ENCODE assay signal across 22 cellular contexts in genomic region chr2:47127862-47128543, GRCh38. TPM values are rescaled to one million over a fixed set of nuclear protein-coding genes. Genes with fewer than 3 reads are reported as not detected.
DNase-seq lines count a peak whose midpoint lies in the region; ATAC-seq, FAIRE-seq and TF ChIP-seq lines count a peak whose summit lies in the region.
"Had no signal": no experiment of that assay in that cellular context is flagged by ENCODE, and none has a peak within 500 bp of the region (broad histone marks: within the 10 kb centered on the region; RNA-seq: fewer than 3 reads in every experiment).

No MANE protein-coding gene starts in this region.

- TF ChIP-seq EP300 in GM12878 (IDR thresholded peaks at IDR 0.05; ENCODE audit: borderline replicate concordance in 1 of 2, control insufficient read depth in 1 of 2, low read depth in 2 of 2, low read length in 2 of 2) = no peak

- TF ChIP-seq POLR2A in HCT116 (IDR thresholded peaks at IDR 0.05; ENCODE audit: borderline replicate concordance, extremely low read depth, insufficient read depth, insufficient read length) (no peak), GM12878 (IDR thresholded peaks at IDR 0.05; ENCODE audit: low read depth, low read length) (no peak), right lobe of liver (IDR thresholded peaks at IDR 0.05) (no peak)

- H3K27me3 ChIP-seq in DND-41 (ENCODE audit: insufficient read depth, low read length, poor library complexity) (no peaks in the 10 kb centered on the region), HCT116 (ENCODE audit: insufficient read depth, low read length) (no peaks in the 10 kb centered on the region), GM12878 (replicated peaks in 1 of 2; ENCODE audit: control insufficient read depth in 2 of 2, insufficient read depth in 2 of 2, low read length in 1 of 2) (no peaks in the 10 kb centered on the region), right lobe of liver (no peaks in the 10 kb centered on the region), pancreas (no peaks in the 10 kb centered on the region)
- H3K27me3 ChIP-seq: adrenal gland, tibial nerve had no signal

- H3K9ac ChIP-seq in DND-41 (ENCODE audit: low read depth, low read length) (no peak overlapping the region), HCT116 (ENCODE audit: low read length) (no peak overlapping the region), GM12878 (ENCODE audit: control insufficient read depth, insufficient read depth, low read length) (no peak overlapping the region)

- H4K20me1 ChIP-seq in DND-41 (ENCODE audit: insufficient read depth, low read length) (no peaks in the 10 kb centered on the region), HCT116 (ENCODE audit: insufficient read depth) (no peaks in the 10 kb centered on the region), GM12878 (ENCODE audit: control insufficient read depth, insufficient read depth) (no peaks in the 10 kb centered on the region)

- H3K9me3 ChIP-seq in DND-41 (ENCODE audit: insufficient read depth, low read length, severe bottlenecking) (no peaks in the 10 kb centered on the region), HCT116 (ENCODE audit: control insufficient read depth in 1 of 2, insufficient read depth in 1 of 2, low read depth in 1 of 2, low read length in 2 of 2) (no peaks in the 10 kb centered on the region), GM12878 (replicated peaks; ENCODE audit: control insufficient read depth, insufficient read depth, low read length) (no peaks in the 10 kb centered on the region; the same call in 2 of the 3 replicates), right lobe of liver (no peaks in the 10 kb centered on the region), pancreas (no peaks in the 10 kb centered on the region)
- H3K9me3 ChIP-seq: adrenal gland had no signal

- H2AFZ ChIP-seq in DND-41 (ENCODE audit: low read depth, low read length) (no peak overlapping the region), HCT116 (ENCODE audit: low read depth, low read length, poor library complexity, severe bottlenecking) (no peak overlapping the region), GM12878 (ENCODE audit: control insufficient read depth, low read depth, low read length) (no peak overlapping the region)

- 49% methylated on average over 7 of the region's 7 CpGs for WGBS in GM12878 (ENCODE audit: insufficient coverage, insufficient replicate concordance, low lambda C conversion rate, missing lambda C conversion rate)
- 73% methylated on average over 6 of the region's 7 CpGs for WGBS in right lobe of liver (ENCODE audit: insufficient coverage, low coverage, low lambda C conversion rate, missing lambda C conversion rate)
- WGBS in pancreas, 2 donors = 76 to 79% methylated on average over 7 of the region's 7 CpGs

- TF ChIP-seq CTCF in DND-41 (IDR thresholded peaks at IDR 0.05; ENCODE audit: borderline replicate concordance, extremely low read depth, low read length, poor library complexity, severe bottlenecking) (peak; percentile 15), HCT116 (IDR thresholded peaks at IDR 0.05 in 2 of 3, conservative IDR thresholded peaks at IDR 0.05 in 1 of 3; ENCODE audit: borderline replicate concordance in 1 of 3, insufficient read depth in 1 of 3, low read depth in 2 of 3, low read length in 2 of 3) (no peak), GM12878 (IDR thresholded peaks at IDR 0.05 in 2 of 3, conservative IDR thresholded peaks at IDR 0.05 in 1 of 3; ENCODE audit: control insufficient read depth in 2 of 3, extremely low read depth in 1 of 3, insufficient read depth in 1 of 3, low read depth in 3 of 3, low read length in 3 of 3) (no peak; a peak in 1 of 6 replicates), right lobe of liver (IDR thresholded peaks at IDR 0.05) (peak in 1 of 4 donors; percentile 34), pancreas (IDR thresholded peaks at IDR 0.05) (no peak)

- POLR2A ChIA-PET in HCT116 (lab: Charles Lee) (no interaction called here), GM12878 (lab: Charles Lee) (no interaction called here)

- CTCF ChIA-PET in HCT116 (lab: Charles Lee) (no interaction called here), GM12878 (lab: Yijun Ruan, JAX) (interaction anchor here (0.7 to 2.2 kb wide), 2 partner anchors 139 to 194 kb away, joined by 3 to 13 read pairs; no protein-coding TSS in a partner anchor)

- DNase-seq in DND-41 (no peak), HCT116 (ENCODE audit: low read depth, low spot score) (no peak), GM12878 (ENCODE audit: low read depth, low spot score) (no peak), right lobe of liver (no peak), NOMO-1 treated with DMSO at 0.1 percent for 48 hours (lab: John Stamatoyannopoulos, UW; ENCODE audit: unreplicated experiment) (no peak), iPS-NIHi7 (ENCODE audit: extremely low spot score) (no peak), SKM-1 treated with dmso at 0.1 percent for 144 hours (lab: John Stamatoyannopoulos, UW; ENCODE audit: unreplicated experiment) (no peak), pancreas (no peak)
- DNase-seq: activated CD4-positive, alpha-beta T cell treated with anti-CD3 and anti-CD28 coated beads, Interleukin-2, amount 10 ng/mL, durations not matched to agents 24 days and 14 days; activated naive CD4-positive, alpha-beta T cell; activated T-cell treated with anti-CD3 and anti-CD28 coated beads, Interleukin-2, amount 50 U/mL, for 4 hours; adrenal gland; GDM1; H7; kidney glomerular epithelial cell; NCI-H1092 treated with DMSO at 0.1 percent for 48 hours; NCI-H2029 treated with DMSO at 0.1 percent for 48 hours; NCI-H446 had no signal

- no peaks in the 10 kb centered on the region for H3K9me2 ChIP-seq in HCT116 (ENCODE audit: insufficient read depth)

- BruUV-seq in HCT116 (replicated peaks; lab: Mats Ljungman, UMichigan) = no TSS peak
- no TSS peak for BruUV-seq in GM12878 (replicated peaks; lab: Mats Ljungman, UMichigan)

- no peaks in the 10 kb centered on the region for H3K4me1 ChIP-seq in DND-41 (ENCODE audit: insufficient read depth, low read length)
- no peaks in the 10 kb centered on the region for H3K4me1 ChIP-seq in HCT116 (ENCODE audit: control insufficient read depth in 1 of 2, insufficient read depth in 2 of 2, low read length in 2 of 2)
- H3K4me1 ChIP-seq in GM12878 (ENCODE audit: control insufficient read depth, insufficient read depth, low read length) = no peaks in the 10 kb centered on the region
- no peaks in the 10 kb centered on the region for H3K4me1 ChIP-seq in right lobe of liver
- no peaks in the 10 kb centered on the region for H3K4me1 ChIP-seq in pancreas
- H3K4me1 ChIP-seq: adrenal gland, tibial nerve had no signal

- H3K4me2 ChIP-seq in DND-41 (ENCODE audit: insufficient read depth, low read length) (no peak overlapping the region), HCT116 (ENCODE audit: low read length) (no peak overlapping the region), GM12878 (ENCODE audit: control insufficient read depth, insufficient read depth) (no peak overlapping the region)

- no peaks in the 10 kb centered on the region for H3K79me2 ChIP-seq in DND-41 (ENCODE audit: insufficient read depth, low read length)
- H3K79me2 ChIP-seq in HCT116 (ENCODE audit: insufficient read depth, low read length) = no peaks in the 10 kb centered on the region
- H3K79me2 ChIP-seq in GM12878 (ENCODE audit: control insufficient read depth, insufficient read depth, low read length) = no peaks in the 10 kb centered on the region

- peak; percentile 28; the same call in 1 of the 2 replicates for TF ChIP-seq RAD21 in HCT116 (IDR thresholded peaks at IDR 0.05; ENCODE audit: low read depth)
- peak; percentile 23; the same call in 1 of the 2 replicates for TF ChIP-seq RAD21 in GM12878 (IDR thresholded peaks at IDR 0.05; ENCODE audit: insufficient read depth, low read depth, low read length)

- intact Hi-C loops in HCT116 (cut with micrococcal nuclease) (no loop called here), GM12878 (cut with micrococcal nuclease; ENCODE audit: unreplicated experiment) (no loop called here), right lobe of liver (cut with DNase I) (no loop called here), pancreas (cut with DNase I) (no loop called here)

- H3K4me3 ChIP-seq in DND-41 (ENCODE audit: low read depth in 1 of 2, low read length in 2 of 2) (no peak overlapping the region), HCT116 (replicated peaks in 1 of 2; ENCODE audit: low read depth in 1 of 2, low read length in 2 of 2) (no peak overlapping the region), GM12878 (no peak overlapping the region), right lobe of liver (no peak overlapping the region), pancreas (no peak overlapping the region)
- H3K4me3 ChIP-seq: adrenal gland, coronary artery, tibial nerve had no signal

- in situ Hi-C loops in GM12878 (cut with MboI) = no loop called here

- H3K27ac ChIP-seq in DND-41 (ENCODE audit: low read length) (no peak overlapping the region), HCT116 (ENCODE audit: low read depth, low read length) (no peak overlapping the region), GM12878 (ENCODE audit: control insufficient read depth, insufficient read depth) (no peak overlapping the region), right lobe of liver (no peak overlapping the region), pancreas (no peak overlapping the region)
- H3K27ac ChIP-seq: adrenal gland, coronary artery, RWPE1, tibial nerve had no signal

- RAD21 ChIA-PET in HCT116 (lab: Charles Lee; ENCODE audit: low non-redundant PET in 1 of 2, low total read pairs in 2 of 2, uncharacterized antibody in 2 of 2, unreplicated experiment in 2 of 2) (no interaction called here), GM12878 (lab: Charles Lee; ENCODE audit: unreplicated experiment) (no interaction called here)

- H3K36me3 ChIP-seq in DND-41 (ENCODE audit: insufficient read depth, low read length) (no peaks in the 10 kb centered on the region), HCT116 (ENCODE audit: control insufficient read depth in 1 of 2, insufficient read depth in 2 of 2, low read length in 2 of 2) (no peaks in the 10 kb centered on the region), GM12878 (ENCODE audit: control insufficient read depth in 2 of 2, insufficient read depth in 2 of 2, low read length in 1 of 2) (no peaks in the 10 kb centered on the region), right lobe of liver (no peaks in the 10 kb centered on the region), pancreas (no peaks in the 10 kb centered on the region)
- H3K36me3 ChIP-seq: adrenal gland had no signal

- SMC1A ChIA-PET in GM12878 (lab: Charles Lee; ENCODE audit: uncharacterized antibody, unreplicated experiment) = interaction anchor here (0.6 to 2.7 kb wide), 4 partner anchors 24 to 313 kb away, joined by 3 to 10 read pairs (median 4); no protein-coding TSS in a partner anchor

- ATAC-seq in DND-41 (ENCODE audit: insufficient read depth, low read depth) = no peak
- ATAC-seq in HCT116 = no peak
- ATAC-seq in GM12878 = no peak
- ATAC-seq in right lobe of liver = peak; percentile 33 to 65 (median 46)
- ATAC-seq in pancreas = no peak
- ATAC-seq: activated T-cell treated with anti-CD3 and anti-CD28 coated beads, Interleukin-2, amount 50 U/mL, for 4 hours; SK-N-SH treated with all-trans-retinoic acid at 6 μM for 48 hours had no signal

- no peak for FAIRE-seq in GM12878 (lab: Jason Lieb, UNC)
- FAIRE-seq in pancreas (lab: Jason Lieb, UNC) = no peak

RNA-seq across cellular contexts. Expression of gene STPG4, which starts 27.1 kb away (rescaled TPM):
- total RNA-seq in HCT116 (2021; ENCODE audit: unreplicated experiment) (10.6 TPM), GM12878 (2014; rRNA removed) (0.22 and 0.23 TPM in 2 replicates), GM12878 (2014; rRNA removed; fragmentation: Illumina TruSeq; extraction: Trizol) (0.22 and 0.28 TPM in 2 replicates), GM12878 (2021) (not detected in 2 replicates), right lobe of liver (not detected), pancreas (not detected)
- polyA plus RNA-seq in HCT116 (2012) = 8.5 and 9.6 TPM in 2 replicates
- total RNA-seq in GM12878 (2013; cell fraction: nucleolus; rRNA removed) = 0.81 and 1.6 TPM in 2 replicates
- polyA plus RNA-seq in GM12878 (2011; ENCODE audit: low read depth) = not detected
- polyA plus RNA-seq in GM12878 (2011; rRNA removed) (0.07 and 0.15 TPM in 2 replicates), GM12878 (2014; fragmentation: Illumina TruSeq; extraction: Trizol) (0.10 TPM in 1 of 2 replicates, not detected in the other), GM12878 (2014; fragmentation: Nextera tagmentation; extraction: Ambion mirVana) (not detected), GM12878 (2014; rRNA removed) (0.22 and 0.29 TPM in 2 replicates), GM12878 (2016; fragmentation: Nextera tagmentation; extraction: Ambion mirVana) (under 1 TPM; 0.16 to 0.19 TPM), pancreas (not detected)
- polyA plus RNA-seq in GM12878 (2011; cell fraction: cytosol; rRNA removed) = 0.03 and 0.07 TPM in 2 replicates
- 0.30 and 0.31 TPM in 2 replicates for polyA plus RNA-seq in GM12878 (2011; cell fraction: nucleus; rRNA removed)
- polyA plus RNA-seq in GM12878 (2012) = 0.09 and 0.14 TPM in 2 replicates
- 0.29 and 0.67 TPM in 2 replicates for polyA minus RNA-seq in GM12878 (2011; rRNA and poly(A)+ RNA removed)
- not detected in 2 replicates for polyA minus RNA-seq in GM12878 (2011; cell fraction: cytosol; rRNA and poly(A)+ RNA removed)
- 0.48 and 0.96 TPM in 2 replicates for polyA minus RNA-seq in GM12878 (2011; cell fraction: nucleus; rRNA and poly(A)+ RNA removed)
- total RNA-seq: activated T-cell treated with anti-CD3 and anti-CD28 coated beads, Interleukin-2, amount 50 U/mL, for 4 hours; adrenal gland; H7 had no signal

RNA-seq across cellular contexts. Expression of gene CALM2, which starts 48.3 kb away (rescaled TPM):
- total RNA-seq in HCT116 (2021; ENCODE audit: unreplicated experiment) (405 TPM), GM12878 (2014; rRNA removed) (287 and 392 TPM in 2 replicates), GM12878 (2014; rRNA removed; fragmentation: Illumina TruSeq; extraction: Trizol) (459 and 463 TPM in 2 replicates), GM12878 (2021) (322 and 324 TPM in 2 replicates), right lobe of liver (100 to 1,000 TPM; 130 to 301 (median 227) TPM), pancreas (100 to 1,000 TPM in 3 of 6 donors, 10 to 100 TPM in 3; 63.7 to 231 (median 107) TPM)
- polyA plus RNA-seq in HCT116 (2012) = 237 and 308 TPM in 2 replicates
- total RNA-seq in GM12878 (2013; cell fraction: nucleolus; rRNA removed) = 144 and 147 TPM in 2 replicates
- 265 TPM for polyA plus RNA-seq in GM12878 (2011; ENCODE audit: low read depth)
- polyA plus RNA-seq in GM12878 (2011; rRNA removed) (602 and 880 TPM in 2 replicates), GM12878 (2014; fragmentation: Illumina TruSeq; extraction: Trizol) (460 and 489 TPM in 2 replicates), GM12878 (2014; fragmentation: Nextera tagmentation; extraction: Ambion mirVana) (1,000 to 10,000 TPM; 1,104 to 1,835 TPM), GM12878 (2014; rRNA removed) (228 and 253 TPM in 2 replicates), GM12878 (2016; fragmentation: Nextera tagmentation; extraction: Ambion mirVana) (100 to 1,000 TPM; 947 to 992 TPM), pancreas (100 to 1,000 TPM; 167 to 309 TPM)
- polyA plus RNA-seq in GM12878 (2011; cell fraction: cytosol; rRNA removed) = 153 and 208 TPM in 2 replicates
- polyA plus RNA-seq in GM12878 (2011; cell fraction: nucleus; rRNA removed) = 177 and 264 TPM in 2 replicates
- polyA plus RNA-seq in GM12878 (2012) = 354 and 366 TPM in 2 replicates
- 106 and 167 TPM in 2 replicates for polyA minus RNA-seq in GM12878 (2011; rRNA and poly(A)+ RNA removed)
- 60.4 and 96.6 TPM in 2 replicates for polyA minus RNA-seq in GM12878 (2011; cell fraction: cytosol; rRNA and poly(A)+ RNA removed)
- 57.7 and 86.6 TPM in 2 replicates for polyA minus RNA-seq in GM12878 (2011; cell fraction: nucleus; rRNA and poly(A)+ RNA removed)

Comparison
In these comparisons a context has a peak if more than half of its experiments do, and no peak if none do; other contexts are left out.
1. ATAC-seq: peak in right lobe of liver (4 of 4); none in DND-41 (single experiment), HCT116 (single experiment), GM12878 (single experiment) and pancreas (0 of 4).